Comparison of ENCODE assay signal across 3 cellular contexts in the genomic region with DNA sequence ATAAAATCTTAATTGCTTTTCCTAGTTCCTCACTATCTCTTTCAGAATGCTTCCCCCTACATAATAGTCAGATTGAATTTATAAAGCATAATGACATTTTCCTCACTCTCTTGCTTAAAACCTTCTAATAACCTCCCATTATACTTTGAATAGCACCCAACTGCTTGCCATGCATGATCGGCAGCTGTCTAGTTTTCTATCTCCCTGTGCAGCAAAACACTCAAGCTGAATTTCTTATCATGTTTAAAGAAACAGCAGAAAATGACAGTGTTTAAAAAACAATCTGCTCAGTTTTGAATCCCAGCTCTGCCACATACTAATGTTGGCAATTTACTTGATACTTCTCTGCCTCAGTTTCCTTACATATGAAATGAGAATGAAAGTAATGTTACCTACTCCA.
"Had no signal": no experiment of that assay in that cellular context is flagged by ENCODE, and none has a peak within 500 bp of the region (broad histone marks: within the 10 kb centered on the region; RNA-seq: fewer than 3 reads in every experiment).

No MANE protein-coding gene starts in this region.

- DNase-seq: IMR-90 had no signal

- H3K4me3 ChIP-seq: K562 had no signal

- H3K27ac ChIP-seq: HL-60 had no signal
